1 cellular context compared by ENCODE assay signal in the genomic region with DNA sequence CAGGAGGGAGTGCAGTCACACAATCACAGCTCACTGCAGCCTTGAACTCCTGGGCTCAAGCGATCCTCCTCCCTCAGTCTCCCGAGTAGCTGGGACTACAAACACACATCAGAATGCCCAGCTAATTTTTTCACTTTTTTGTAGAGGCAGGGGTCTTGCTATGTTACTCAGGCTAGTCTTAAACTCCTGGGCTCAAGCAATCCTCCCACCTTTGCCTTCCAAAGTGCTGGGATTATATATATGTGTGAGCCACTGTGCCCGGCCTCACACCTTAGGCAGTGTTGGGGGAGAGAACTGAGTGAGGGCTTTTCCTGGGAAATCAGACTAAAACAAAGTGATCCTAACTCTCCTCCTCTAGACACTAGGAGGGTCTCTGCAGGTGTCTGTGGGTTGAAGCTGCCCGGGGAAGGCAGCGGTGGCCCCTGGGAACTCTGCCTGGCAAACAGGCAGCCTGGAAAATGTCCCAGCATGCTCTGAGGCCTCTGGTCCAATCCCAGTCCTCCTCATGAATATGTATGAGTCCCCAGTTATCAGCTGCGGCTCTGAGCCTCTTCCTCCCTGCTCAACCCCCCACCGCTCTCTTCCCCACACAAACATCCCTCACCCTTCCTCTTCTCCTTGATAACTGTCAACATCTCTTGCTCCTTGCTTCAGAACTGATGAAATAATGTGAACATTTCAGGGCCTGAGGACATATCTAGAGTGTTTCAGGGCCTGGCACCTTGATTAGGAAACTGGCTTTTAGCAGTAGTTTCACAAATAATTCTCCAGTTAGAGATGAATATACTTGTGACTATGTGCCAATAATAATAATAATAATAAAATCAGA.
TF ChIP-seq lines count a peak whose summit lies in the region.

No MANE protein-coding gene starts in this region.

TF ChIP-seq in HepG2, 621 proteins besides CTCF, POLR2A, EP300 and RAD21 (continued from another document and continues in another):
- TF ChIP-seq, protein P1, sequence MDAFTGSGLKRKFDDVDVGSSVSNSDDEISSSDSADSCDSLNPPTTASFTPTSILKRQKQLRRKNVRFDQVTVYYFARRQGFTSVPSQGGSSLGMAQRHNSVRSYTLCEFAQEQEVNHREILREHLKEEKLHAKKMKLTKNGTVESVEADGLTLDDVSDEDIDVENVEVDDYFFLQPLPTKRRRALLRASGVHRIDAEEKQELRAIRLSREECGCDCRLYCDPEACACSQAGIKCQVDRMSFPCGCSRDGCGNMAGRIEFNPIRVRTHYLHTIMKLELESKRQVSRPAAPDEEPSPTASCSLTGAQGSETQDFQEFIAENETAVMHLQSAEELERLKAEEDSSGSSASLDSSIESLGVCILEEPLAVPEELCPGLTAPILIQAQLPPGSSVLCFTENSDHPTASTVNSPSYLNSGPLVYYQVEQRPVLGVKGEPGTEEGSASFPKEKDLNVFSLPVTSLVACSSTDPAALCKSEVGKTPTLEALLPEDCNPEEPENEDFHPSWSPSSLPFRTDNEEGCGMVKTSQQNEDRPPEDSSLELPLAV (CRISPR knock-in tag; conservative IDR thresholded peaks at IDR 0.05; ENCODE audit: low read depth) = no peak
- no peak for TF ChIP-seq MYC (CRISPR knock-in tag; IDR thresholded peaks at IDR 0.05; ENCODE audit: borderline replicate concordance)
- TF ChIP-seq MAFK (conservative IDR thresholded peaks at IDR 0.05 in 1 of 2, IDR thresholded peaks at IDR 0.05 in 1 of 2; ENCODE audit: low read length in 2 of 2) = no peak
- TF ChIP-seq PHF8 (CRISPR knock-in tag; IDR thresholded peaks at IDR 0.05) = peak; percentile 68
- TF ChIP-seq ZNF850 (CRISPR knock-in tag; conservative IDR thresholded peaks at IDR 0.05) = no peak
- TF ChIP-seq, protein P2, sequence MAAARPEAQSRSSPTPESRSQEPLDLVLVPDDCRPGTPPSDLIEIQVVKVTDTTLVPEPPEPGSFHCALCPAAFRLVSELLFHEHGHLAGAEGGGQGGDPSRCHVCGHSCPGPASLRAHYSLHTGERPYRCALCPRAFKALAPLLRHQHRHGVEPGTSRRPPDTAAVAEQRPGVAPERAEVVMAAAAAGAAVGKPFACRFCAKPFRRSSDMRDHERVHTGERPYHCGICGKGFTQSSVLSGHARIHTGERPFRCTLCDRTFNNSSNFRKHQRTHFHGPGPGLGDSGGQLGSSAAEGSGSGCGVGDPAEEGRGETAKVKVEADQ (CRISPR knock-in tag; IDR thresholded peaks at IDR 0.05; ENCODE audit: borderline replicate concordance) = no peak
- no peak for TF ChIP-seq HNRNPH1 (optimal IDR thresholded peaks at IDR 0.05; ENCODE audit: low read depth, low read length)
- no peak for TF ChIP-seq IRX3 (CRISPR knock-in tag; IDR thresholded peaks at IDR 0.05; ENCODE audit: borderline replicate concordance, low read depth)
- no peak for TF ChIP-seq REPIN1 (CRISPR knock-in tag; IDR thresholded peaks at IDR 0.05; ENCODE audit: borderline replicate concordance, low read depth)
- no peak for TF ChIP-seq KLF6 (CRISPR knock-in tag; IDR thresholded peaks at IDR 0.05)
- TF ChIP-seq ZNF441 (CRISPR knock-in tag; IDR thresholded peaks at IDR 0.05; ENCODE audit: borderline replicate concordance) = no peak
- no peak for TF ChIP-seq ZNF431 (CRISPR knock-in tag; IDR thresholded peaks at IDR 0.05; ENCODE audit: borderline replicate concordance, low read depth)
- TF ChIP-seq, protein P3, sequence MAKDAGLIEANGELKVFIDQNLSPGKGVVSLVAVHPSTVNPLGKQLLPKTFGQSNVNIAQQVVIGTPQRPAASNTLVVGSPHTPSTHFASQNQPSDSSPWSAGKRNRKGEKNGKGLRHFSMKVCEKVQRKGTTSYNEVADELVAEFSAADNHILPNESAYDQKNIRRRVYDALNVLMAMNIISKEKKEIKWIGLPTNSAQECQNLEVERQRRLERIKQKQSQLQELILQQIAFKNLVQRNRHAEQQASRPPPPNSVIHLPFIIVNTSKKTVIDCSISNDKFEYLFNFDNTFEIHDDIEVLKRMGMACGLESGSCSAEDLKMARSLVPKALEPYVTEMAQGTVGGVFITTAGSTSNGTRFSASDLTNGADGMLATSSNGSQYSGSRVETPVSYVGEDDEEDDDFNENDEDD (CRISPR knock-in tag; IDR thresholded peaks at IDR 0.05; ENCODE audit: borderline replicate concordance) = peak; percentile 21; the same call in 1 of the 2 replicates
- TF ChIP-seq ZNF570 (CRISPR knock-in tag; IDR thresholded peaks at IDR 0.05; ENCODE audit: borderline replicate concordance) = no peak
- TF ChIP-seq REXO4 (CRISPR knock-in tag; IDR thresholded peaks at IDR 0.05; ENCODE audit: borderline replicate concordance) = no peak
- TF ChIP-seq SNAPC2 (CRISPR knock-in tag; IDR thresholded peaks at IDR 0.05) = no peak
- no peak for TF ChIP-seq ATF7-NPFF (CRISPR knock-in tag; IDR thresholded peaks at IDR 0.05; ENCODE audit: low read depth)
- no peak for TF ChIP-seq WIZ (CRISPR knock-in tag; IDR thresholded peaks at IDR 0.05)
- no peak for TF ChIP-seq NRL (CRISPR knock-in tag; IDR thresholded peaks at IDR 0.05; ENCODE audit: borderline replicate concordance)
- no peak for TF ChIP-seq ZNF10 (CRISPR knock-in tag; IDR thresholded peaks at IDR 0.05; ENCODE audit: borderline replicate concordance, low read depth)
- TF ChIP-seq, protein P4, sequence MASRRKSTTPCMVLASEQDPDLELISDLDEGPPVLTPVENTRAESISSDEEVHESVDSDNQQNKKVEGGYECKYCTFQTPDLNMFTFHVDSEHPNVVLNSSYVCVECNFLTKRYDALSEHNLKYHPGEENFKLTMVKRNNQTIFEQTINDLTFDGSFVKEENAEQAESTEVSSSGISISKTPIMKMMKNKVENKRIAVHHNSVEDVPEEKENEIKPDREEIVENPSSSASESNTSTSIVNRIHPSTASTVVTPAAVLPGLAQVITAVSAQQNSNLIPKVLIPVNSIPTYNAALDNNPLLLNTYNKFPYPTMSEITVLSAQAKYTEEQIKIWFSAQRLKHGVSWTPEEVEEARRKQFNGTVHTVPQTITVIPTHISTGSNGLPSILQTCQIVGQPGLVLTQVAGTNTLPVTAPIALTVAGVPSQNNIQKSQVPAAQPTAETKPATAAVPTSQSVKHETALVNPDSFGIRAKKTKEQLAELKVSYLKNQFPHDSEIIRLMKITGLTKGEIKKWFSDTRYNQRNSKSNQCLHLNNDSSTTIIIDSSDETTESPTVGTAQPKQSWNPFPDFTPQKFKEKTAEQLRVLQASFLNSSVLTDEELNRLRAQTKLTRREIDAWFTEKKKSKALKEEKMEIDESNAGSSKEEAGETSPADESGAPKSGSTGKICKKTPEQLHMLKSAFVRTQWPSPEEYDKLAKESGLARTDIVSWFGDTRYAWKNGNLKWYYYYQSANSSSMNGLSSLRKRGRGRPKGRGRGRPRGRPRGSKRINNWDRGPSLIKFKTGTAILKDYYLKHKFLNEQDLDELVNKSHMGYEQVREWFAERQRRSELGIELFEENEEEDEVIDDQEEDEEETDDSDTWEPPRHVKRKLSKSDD (CRISPR knock-in tag; IDR thresholded peaks at IDR 0.05; ENCODE audit: low read depth) = no peak
- TF ChIP-seq, protein P5, sequence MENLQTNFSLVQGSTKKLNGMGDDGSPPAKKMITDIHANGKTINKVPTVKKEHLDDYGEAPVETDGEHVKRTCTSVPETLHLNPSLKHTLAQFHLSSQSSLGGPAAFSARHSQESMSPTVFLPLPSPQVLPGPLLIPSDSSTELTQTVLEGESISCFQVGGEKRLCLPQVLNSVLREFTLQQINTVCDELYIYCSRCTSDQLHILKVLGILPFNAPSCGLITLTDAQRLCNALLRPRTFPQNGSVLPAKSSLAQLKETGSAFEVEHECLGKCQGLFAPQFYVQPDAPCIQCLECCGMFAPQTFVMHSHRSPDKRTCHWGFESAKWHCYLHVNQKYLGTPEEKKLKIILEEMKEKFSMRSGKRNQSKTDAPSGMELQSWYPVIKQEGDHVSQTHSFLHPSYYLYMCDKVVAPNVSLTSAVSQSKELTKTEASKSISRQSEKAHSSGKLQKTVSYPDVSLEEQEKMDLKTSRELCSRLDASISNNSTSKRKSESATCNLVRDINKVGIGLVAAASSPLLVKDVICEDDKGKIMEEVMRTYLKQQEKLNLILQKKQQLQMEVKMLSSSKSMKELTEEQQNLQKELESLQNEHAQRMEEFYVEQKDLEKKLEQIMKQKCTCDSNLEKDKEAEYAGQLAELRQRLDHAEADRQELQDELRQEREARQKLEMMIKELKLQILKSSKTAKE (CRISPR knock-in tag; IDR thresholded peaks at IDR 0.05; ENCODE audit: borderline replicate concordance) = no peak
- TF ChIP-seq ZEB1 (IDR thresholded peaks at IDR 0.05; ENCODE audit: insufficient replicate concordance, low read depth) = no peak
- TF ChIP-seq U2AF1 (optimal IDR thresholded peaks at IDR 0.05; ENCODE audit: low read depth, low read length) = no peak
- TF ChIP-seq MIXL1 (CRISPR knock-in tag; IDR thresholded peaks at IDR 0.05) = no peak
- no peak for TF ChIP-seq ZNF207 (IDR thresholded peaks at IDR 0.05; ENCODE audit: borderline replicate concordance)
- TF ChIP-seq FOXO1 (CRISPR knock-in tag; IDR thresholded peaks at IDR 0.05) = no peak
- TF ChIP-seq ETV6 (CRISPR knock-in tag; conservative IDR thresholded peaks at IDR 0.05) = no peak
- peak; percentile 38; the same call in 1 of the 2 replicates for TF ChIP-seq ZNF263 (CRISPR knock-in tag; IDR thresholded peaks at IDR 0.05)
- no peak for TF ChIP-seq NONO (IDR thresholded peaks at IDR 0.05)
- no peak for TF ChIP-seq NONO (CRISPR knock-in tag; conservative IDR thresholded peaks at IDR 0.05)
- TF ChIP-seq, protein P6, sequence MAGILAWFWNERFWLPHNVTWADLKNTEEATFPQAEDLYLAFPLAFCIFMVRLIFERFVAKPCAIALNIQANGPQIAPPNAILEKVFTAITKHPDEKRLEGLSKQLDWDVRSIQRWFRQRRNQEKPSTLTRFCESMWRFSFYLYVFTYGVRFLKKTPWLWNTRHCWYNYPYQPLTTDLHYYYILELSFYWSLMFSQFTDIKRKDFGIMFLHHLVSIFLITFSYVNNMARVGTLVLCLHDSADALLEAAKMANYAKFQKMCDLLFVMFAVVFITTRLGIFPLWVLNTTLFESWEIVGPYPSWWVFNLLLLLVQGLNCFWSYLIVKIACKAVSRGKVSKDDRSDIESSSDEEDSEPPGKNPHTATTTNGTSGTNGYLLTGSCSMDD (CRISPR knock-in tag; IDR thresholded peaks at IDR 0.05) = no peak
- TF ChIP-seq, protein P7, sequence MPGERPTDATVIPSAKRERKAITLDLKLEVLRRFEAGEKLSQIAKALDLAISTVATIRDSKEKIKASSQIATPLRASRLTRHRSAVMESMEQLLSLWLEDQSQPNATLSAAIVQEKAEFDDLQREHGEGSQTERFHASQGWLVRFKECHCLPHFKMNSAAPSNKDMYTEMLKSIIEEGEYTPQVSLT (CRISPR knock-in tag; IDR thresholded peaks at IDR 0.05; ENCODE audit: borderline replicate concordance, low read depth) = no peak
- TF ChIP-seq TGIF2 (CRISPR knock-in tag; IDR thresholded peaks at IDR 0.05) = 0 out of 2 replicates have a peak, but pooled peaks have one; percentile 38
- no peak for TF ChIP-seq HMGA1 (CRISPR knock-in tag; conservative IDR thresholded peaks at IDR 0.05)
- TF ChIP-seq ZMYM4 (CRISPR knock-in tag; IDR thresholded peaks at IDR 0.05) = no peak
- no peak for TF ChIP-seq ZNF564 (CRISPR knock-in tag; IDR thresholded peaks at IDR 0.05)
- no peak for TF ChIP-seq ZNF224 (CRISPR knock-in tag; IDR thresholded peaks at IDR 0.05)
- no peak for TF ChIP-seq ZNF761 (CRISPR knock-in tag; conservative IDR thresholded peaks at IDR 0.05)
- no peak for TF ChIP-seq ZIK1 (CRISPR knock-in tag; IDR thresholded peaks at IDR 0.05; ENCODE audit: borderline replicate concordance, low read depth)
- no peak for TF ChIP-seq JUNB (CRISPR knock-in tag; IDR thresholded peaks at IDR 0.05; ENCODE audit: borderline replicate concordance)
- no peak for TF ChIP-seq KDM4B (CRISPR knock-in tag; IDR thresholded peaks at IDR 0.05)
- no peak for TF ChIP-seq SALL2 (CRISPR knock-in tag; IDR thresholded peaks at IDR 0.05)
- TF ChIP-seq, protein P8, sequence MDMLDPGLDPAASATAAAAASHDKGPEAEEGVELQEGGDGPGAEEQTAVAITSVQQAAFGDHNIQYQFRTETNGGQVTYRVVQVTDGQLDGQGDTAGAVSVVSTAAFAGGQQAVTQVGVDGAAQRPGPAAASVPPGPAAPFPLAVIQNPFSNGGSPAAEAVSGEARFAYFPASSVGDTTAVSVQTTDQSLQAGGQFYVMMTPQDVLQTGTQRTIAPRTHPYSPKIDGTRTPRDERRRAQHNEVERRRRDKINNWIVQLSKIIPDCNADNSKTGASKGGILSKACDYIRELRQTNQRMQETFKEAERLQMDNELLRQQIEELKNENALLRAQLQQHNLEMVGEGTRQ (IDR thresholded peaks at IDR 0.05; ENCODE audit: low read depth, low read length) = no peak
- TF ChIP-seq, protein P8 (CRISPR knock-in tag; IDR thresholded peaks at IDR 0.05; ENCODE audit: borderline replicate concordance) = no peak
- TF ChIP-seq, protein P9, sequence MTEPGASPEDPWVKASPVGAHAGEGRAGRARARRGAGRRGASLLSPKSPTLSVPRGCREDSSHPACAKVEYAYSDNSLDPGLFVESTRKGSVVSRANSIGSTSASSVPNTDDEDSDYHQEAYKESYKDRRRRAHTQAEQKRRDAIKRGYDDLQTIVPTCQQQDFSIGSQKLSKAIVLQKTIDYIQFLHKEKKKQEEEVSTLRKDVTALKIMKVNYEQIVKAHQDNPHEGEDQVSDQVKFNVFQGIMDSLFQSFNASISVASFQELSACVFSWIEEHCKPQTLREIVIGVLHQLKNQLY (CRISPR knock-in tag; IDR thresholded peaks at IDR 0.05) = no peak
- TF ChIP-seq, protein P10, sequence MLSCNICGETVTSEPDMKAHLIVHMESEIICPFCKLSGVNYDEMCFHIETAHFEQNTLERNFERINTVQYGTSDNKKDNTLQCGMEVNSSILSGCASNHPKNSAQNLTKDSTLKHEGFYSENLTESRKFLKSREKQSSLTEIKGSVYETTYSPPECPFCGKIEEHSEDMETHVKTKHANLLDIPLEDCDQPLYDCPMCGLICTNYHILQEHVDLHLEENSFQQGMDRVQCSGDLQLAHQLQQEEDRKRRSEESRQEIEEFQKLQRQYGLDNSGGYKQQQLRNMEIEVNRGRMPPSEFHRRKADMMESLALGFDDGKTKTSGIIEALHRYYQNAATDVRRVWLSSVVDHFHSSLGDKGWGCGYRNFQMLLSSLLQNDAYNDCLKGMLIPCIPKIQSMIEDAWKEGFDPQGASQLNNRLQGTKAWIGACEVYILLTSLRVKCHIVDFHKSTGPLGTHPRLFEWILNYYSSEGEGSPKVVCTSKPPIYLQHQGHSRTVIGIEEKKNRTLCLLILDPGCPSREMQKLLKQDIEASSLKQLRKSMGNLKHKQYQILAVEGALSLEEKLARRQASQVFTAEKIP (CRISPR knock-in tag; IDR thresholded peaks at IDR 0.05; ENCODE audit: borderline replicate concordance) = no peak
- TF ChIP-seq HMG20B (CRISPR knock-in tag; conservative IDR thresholded peaks at IDR 0.05) = 0 out of 2 replicates have a peak, but pooled peaks have one; percentile 10
- TF ChIP-seq U2AF2 (IDR thresholded peaks at IDR 0.05; ENCODE audit: low read depth, low read length) = no peak
- no peak for TF ChIP-seq ZNF446 (CRISPR knock-in tag; IDR thresholded peaks at IDR 0.05)
- TF ChIP-seq ZNF333 (CRISPR knock-in tag; IDR thresholded peaks at IDR 0.05; ENCODE audit: borderline replicate concordance) = no peak
- TF ChIP-seq, protein P11, sequence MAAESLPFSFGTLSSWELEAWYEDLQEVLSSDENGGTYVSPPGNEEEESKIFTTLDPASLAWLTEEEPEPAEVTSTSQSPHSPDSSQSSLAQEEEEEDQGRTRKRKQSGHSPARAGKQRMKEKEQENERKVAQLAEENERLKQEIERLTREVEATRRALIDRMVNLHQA (CRISPR knock-in tag; IDR thresholded peaks at IDR 0.05) = peak; percentile 34; the same call in 1 of the 2 replicates
